Comparison of ENCODE assay signal across 8 cellular contexts in the genomic region with DNA sequence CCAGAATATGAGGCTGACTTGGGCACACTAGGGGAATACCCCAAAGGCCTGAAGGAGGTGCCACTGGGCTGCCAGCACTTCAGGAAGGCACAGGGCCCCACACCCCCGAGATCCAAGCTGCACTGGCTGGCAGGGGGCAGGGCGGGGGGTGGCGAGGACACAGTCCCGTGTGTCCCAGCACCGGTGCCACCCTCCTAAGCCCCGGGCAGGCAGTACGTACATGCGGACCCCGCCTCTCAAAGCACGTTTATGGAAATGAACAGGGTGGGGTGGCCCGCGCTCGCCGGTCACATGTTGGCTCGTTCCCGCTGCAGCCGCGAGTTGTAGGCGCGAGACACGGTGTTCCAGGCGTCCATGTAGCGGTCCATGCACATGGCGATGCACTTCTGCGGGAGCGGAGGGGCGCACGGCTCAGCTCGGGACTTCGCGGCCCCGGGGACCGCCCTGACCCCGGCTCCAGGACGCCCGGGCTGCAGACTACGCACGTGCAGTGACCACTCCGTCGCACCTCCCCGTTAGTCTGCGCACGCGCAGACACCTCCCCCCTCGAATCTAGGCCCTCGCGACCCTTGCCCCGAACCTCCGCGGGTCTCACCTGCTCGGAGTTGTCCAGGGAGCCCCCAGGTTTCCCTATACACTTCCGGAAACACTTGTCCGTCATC. TPM values are rescaled to one million over a fixed set of nuclear protein-coding genes. Genes with fewer than 3 reads are reported as not detected.
A peak's percentile ranks its signal among the peaks of the same experiment; 100 is the strongest.
DNase-seq lines count a peak whose midpoint lies in the region; ATAC-seq and TF ChIP-seq lines count a peak whose summit lies in the region.

No MANE protein-coding gene starts in this region.

- intact Hi-C loops in right cardiac atrium (cut with DNase I), result no loop called here

- H3K9me3 ChIP-seq in OCI-LY1 (ENCODE audit: low read length), result no peaks in the 10 kb centered on the region
- H3K9me3 ChIP-seq in adipocyte (ENCODE audit: control insufficient read depth, low read length), result no peaks in the 10 kb centered on the region
- H3K9me3 ChIP-seq in right cardiac atrium (ENCODE audit: control insufficient read depth, low read length), result no peaks in the 10 kb centered on the region

- peak overlapping the region; percentile 99 for H3K4me2 ChIP-seq in OCI-LY1 (ENCODE audit: low read length)

- H3K36me3 ChIP-seq in OCI-LY1 (ENCODE audit: insufficient read depth, low read length) (peaks cover 54% of the 10 kb centered on the region), adipocyte (ENCODE audit: control insufficient read depth, insufficient read depth, low read length, severe bottlenecking) (peaks cover 20% of the 10 kb centered on the region)

- 4% methylated on average over 53 of the region's 53 CpGs for WGBS in right cardiac atrium

- no peaks in the 10 kb centered on the region for H3K9me2 ChIP-seq in OCI-LY1 (ENCODE audit: low read depth, low read length)

- H3K9ac ChIP-seq in OCI-LY1 (ENCODE audit: low read length), result peak overlapping the region; percentile 87
- peak overlapping the region; percentile 99 for H3K9ac ChIP-seq in adipocyte (ENCODE audit: low read length)

- no peaks in the 10 kb centered on the region for H3F3A ChIP-seq in OCI-LY1 (ENCODE audit: insufficient read depth, low read length)

- peak; percentile 7 for ATAC-seq in HG03025 (IDR thresholded peaks at IDR 0.05; ENCODE audit: low FRiP score, unreplicated experiment)
- ATAC-seq in right cardiac atrium, result peak; percentile 1 to 27
- ATAC-seq in HG03460 (IDR thresholded peaks at IDR 0.05; ENCODE audit: unreplicated experiment), result no peak

- H3K27me3 ChIP-seq in OCI-LY1 (ENCODE audit: insufficient read depth, low read length) (no peaks in the 10 kb centered on the region), adipocyte (replicated peaks; ENCODE audit: control insufficient read depth, insufficient read depth, low read length) (no peaks in the 10 kb centered on the region), right cardiac atrium (ENCODE audit: control insufficient read depth, insufficient read depth) (no peaks in the 10 kb centered on the region)

- H3K27ac ChIP-seq in OCI-LY1 (ENCODE audit: low read depth, low read length, poor library complexity, severe bottlenecking) (peak overlapping the region; percentile 83), right cardiac atrium (ENCODE audit: low read length) (peak overlapping the region; percentile 68)

- peak overlapping the region; percentile 77 for H3K4me3 ChIP-seq in OCI-LY1 (ENCODE audit: low read depth, low read length, poor library complexity, severe bottlenecking)
- peak overlapping the region; percentile 97 for H3K4me3 ChIP-seq in adipocyte (ENCODE audit: low read length)
- H3K4me3 ChIP-seq in right cardiac atrium (ENCODE audit: low read length), result peak overlapping the region; percentile 67
- H3K4me3 ChIP-seq in skeletal muscle cell (ENCODE audit: low read depth, low read length), result peak overlapping the region; percentile 96

- peak; percentile 43 for DNase-seq in NK-92 treated with Interleukin-12 subunit alpha and Interleukin-12 subunit beta, amount 100 ng/mL, for 24 hours (lab: John Stamatoyannopoulos, UW)
- no peak for DNase-seq in NK-92 (lab: John Stamatoyannopoulos, UW; ENCODE audit: unreplicated experiment)
- DNase-seq in adipocyte (ENCODE audit: low read depth), result peak; percentile 51
- DNase-seq in right cardiac atrium, result peak; percentile 64 to 82 (median 77)
- DNase-seq in skeletal muscle cell (ENCODE audit: low read depth), result no peak

- no peak overlapping the region for H2AFZ ChIP-seq in OCI-LY1 (ENCODE audit: low read length)

- no peak for TF ChIP-seq CTCF in OCI-LY1 (IDR thresholded peaks at IDR 0.05; ENCODE audit: low read length)

- H4K20me1 ChIP-seq in OCI-LY1 (ENCODE audit: insufficient read depth, low read length), result no peaks in the 10 kb centered on the region

- peaks cover 14% of the 10 kb centered on the region for H3K79me2 ChIP-seq in OCI-LY1 (ENCODE audit: insufficient read depth, low read length)

- H3K4me1 ChIP-seq in OCI-LY1 (ENCODE audit: insufficient read depth, low read length, severe bottlenecking) (peaks cover 26% of the 10 kb centered on the region), adipocyte (ENCODE audit: control insufficient read depth, insufficient read depth, low read length) (peaks cover 24% of the 10 kb centered on the region), right cardiac atrium (ENCODE audit: control insufficient read depth, insufficient read depth, low read length) (peaks cover 8% of the 10 kb centered on the region)

RNA-seq across cellular contexts. Expression of a gene that starts 0.6 kb away (rescaled TPM):
- 10 to 100 TPM; 73.9 to 91.2 (median 81.2) TPM for total RNA-seq in right cardiac atrium
- 69.6 TPM for polyA plus RNA-seq in right cardiac atrium

RNA-seq across cellular contexts. Expression of a gene that starts 30.0 kb away (rescaled TPM):
- 10 to 100 TPM in 3 of 4 donors, 1 to 10 TPM in 1; 9.6 to 21.6 (median 14.9) TPM for total RNA-seq in right cardiac atrium
- 12.1 TPM for polyA plus RNA-seq in right cardiac atrium

RNA-seq across cellular contexts. Expression of a gene that starts 49.1 kb away (rescaled TPM):
- total RNA-seq in right cardiac atrium, result 100 to 1,000 TPM in 2 of 4 donors, 10 to 100 TPM in 2; 52.4 to 205 (median 78.9) TPM
- 195 TPM for polyA plus RNA-seq in right cardiac atrium

Comparison
In these comparisons a context has a peak if more than half of its experiments do, and no peak if none do; other contexts are left out.
1. DNase-seq: peak in NK-92 treated with Interleukin-12 subunit alpha and Interleukin-12 subunit beta, amount 100 ng/mL, for 24 hours (single experiment), adipocyte (single experiment) and right cardiac atrium (3 of 3); none in NK-92 (single experiment) and skeletal muscle cell (single experiment).
2. Peak in every context shown above with its lines, with median percentiles within 50 percentile points of each other: H3K4me3 ChIP-seq.